16 cellular contexts compared by ENCODE assay signal in genomic region chr20:53826090-53826489, GRCh38.
DNase-seq lines count a peak whose midpoint lies in the region; ATAC-seq, FAIRE-seq and TF ChIP-seq lines count a peak whose summit lies in the region.
"Had no signal": no experiment of that assay in that cellular context is flagged by ENCODE, and none has a peak within 500 bp of the region (broad histone marks: within the 10 kb centered on the region; RNA-seq: fewer than 3 reads in every experiment).

No MANE protein-coding gene starts in this region.

- H3K4me3 Mint-ChIP-seq in dendritic cell treated with granulocyte-macrophage colony-stimulating factor and Interleukin-4, amounts not matched to agents 40 ng/mL and 50 ng/mL, for 4 days, result no peak overlapping the region
- H3K4me3 Mint-ChIP-seq: T-cell had no signal

- POLR2A ChIA-PET in Panc1 (lab: Charles Lee), result no interaction called here

- no TSS peak for BruUV-seq in Panc1 (replicated peaks; lab: Mats Ljungman, UMichigan)

- no peak for DNase-seq in HTR-8/SVneo (ENCODE audit: insufficient read length, low spot score)
- DNase-seq in Panc1 (ENCODE audit: low read depth, low spot score), result no peak
- no peak for DNase-seq in stimulated activated CD4-positive, alpha-beta T cell treated with anti-CD3 and anti-CD28 coated beads, Interleukin-2, amount 100 ng/mL, for 24 hours
- DNase-seq: DMS 273 treated with DMSO at 0.1 percent for 48 hours, H7, MG63, NCI-H1105 treated with DMSO at 0.1 percent for 48 hours, NCI-H187, NCI-H446, T-cell had no signal

- H3K4me3 ChIP-seq in Panc1 (ENCODE audit: low read depth in 2 of 2, low read length in 2 of 2), result no peak overlapping the region
- H3K4me3 ChIP-seq: BLaER1 treated with 17β-estradiol and CSF1 and Interleukin-3, amounts not matched to agents 10 nM and 100 nM; MG63 had no signal

- peaks cover 41% of the 10 kb centered on the region for H3K4me1 Mint-ChIP-seq in dendritic cell treated with granulocyte-macrophage colony-stimulating factor and Interleukin-4, amounts not matched to agents 40 ng/mL and 50 ng/mL, for 4 days (ENCODE audit: low read depth)

- TF ChIP-seq CTCF in Panc1 (IDR thresholded peaks at IDR 0.05) (no peak), subcutaneous adipose tissue (IDR thresholded peaks at IDR 0.05; ENCODE audit: low read depth) (peak; percentile 72)

- H3K36me3 Mint-ChIP-seq in dendritic cell treated with granulocyte-macrophage colony-stimulating factor and Interleukin-4, amounts not matched to agents 40 ng/mL and 50 ng/mL, for 4 days (ENCODE audit: low read depth), result no peaks in the 10 kb centered on the region
- H3K36me3 Mint-ChIP-seq: T-cell had no signal

- peak overlapping the region; percentile 69 for H3K27ac Mint-ChIP-seq in dendritic cell treated with granulocyte-macrophage colony-stimulating factor and Interleukin-4, amounts not matched to agents 40 ng/mL and 50 ng/mL, for 4 days
- H3K27ac Mint-ChIP-seq: T-cell had no signal

- no peak for ATAC-seq in Panc1
- no peak for ATAC-seq in GM18873 (IDR thresholded peaks at IDR 0.05; ENCODE audit: low FRiP score, unreplicated experiment)
- no peak for ATAC-seq in GM21717 (IDR thresholded peaks at IDR 0.05; ENCODE audit: unreplicated experiment)
- ATAC-seq: T-cell had no signal

- H3K27me3 ChIP-seq in Panc1 (ENCODE audit: control insufficient read depth, insufficient read depth, low read length), result no peaks in the 10 kb centered on the region
- H3K27me3 ChIP-seq: BLaER1 treated with 17β-estradiol and CSF1 and Interleukin-3, amounts not matched to agents 10 nM and 100 nM; MG63 had no signal

- in situ Hi-C loops in Panc1 (cut with HindIII; ENCODE audit: low pct_unique_long_range_greater_than_20kb, low sequenced_read_pairs), result no loop called here

- H3K9me3 ChIP-seq in Panc1 (ENCODE audit: control insufficient read depth, insufficient read depth, low read depth, low read length), result no peaks in the 10 kb centered on the region
- H3K9me3 ChIP-seq: MG63 had no signal

- H3K27me3 Mint-ChIP-seq in dendritic cell treated with granulocyte-macrophage colony-stimulating factor and Interleukin-4, amounts not matched to agents 40 ng/mL and 50 ng/mL, for 4 days, result no peaks in the 10 kb centered on the region
- H3K27me3 Mint-ChIP-seq: T-cell had no signal

- CTCF ChIA-PET in Panc1 (lab: Charles Lee), result no interaction called here

- intact Hi-C loops in Panc1 (cut with micrococcal nuclease; ENCODE audit: unreplicated experiment), result loop anchor here (5.0 kb wide), 1 partner anchor 41 kb away; no protein-coding TSS in a partner anchor
- intact Hi-C loops in dendritic cell treated with granulocyte-macrophage colony-stimulating factor and Interleukin-4, amounts not matched to agents 40 ng/mL and 50 ng/mL, for 4 days (cut with micrococcal nuclease), result no loop called here

- FAIRE-seq in HTR-8/SVneo (lab: Jason Lieb, UNC), result peak; percentile 38

- peak overlapping the region; percentile 100 for H3K27ac ChIP-seq in Panc1 (ENCODE audit: low read length)
- H3K27ac ChIP-seq: BLaER1 treated with 17β-estradiol and CSF1 and Interleukin-3, amounts not matched to agents 10 nM and 100 nM; KMS-11 had no signal

- H3K36me3 ChIP-seq in Panc1 (ENCODE audit: control insufficient read depth, insufficient read depth, low read length), result no peaks in the 10 kb centered on the region
- H3K36me3 ChIP-seq: BLaER1 treated with 17β-estradiol and CSF1 and Interleukin-3, amounts not matched to agents 10 nM and 100 nM; MG63 had no signal

- H3K4me1 ChIP-seq in Panc1 (ENCODE audit: control insufficient read depth, insufficient read depth, low read length), result peaks cover 50% of the 10 kb centered on the region

- H3K9me3 Mint-ChIP-seq in dendritic cell treated with granulocyte-macrophage colony-stimulating factor and Interleukin-4, amounts not matched to agents 40 ng/mL and 50 ng/mL, for 4 days, result no peaks in the 10 kb centered on the region
- H3K9me3 Mint-ChIP-seq: T-cell had no signal
